9 cellular contexts compared by ENCODE assay signal in the genomic region with DNA sequence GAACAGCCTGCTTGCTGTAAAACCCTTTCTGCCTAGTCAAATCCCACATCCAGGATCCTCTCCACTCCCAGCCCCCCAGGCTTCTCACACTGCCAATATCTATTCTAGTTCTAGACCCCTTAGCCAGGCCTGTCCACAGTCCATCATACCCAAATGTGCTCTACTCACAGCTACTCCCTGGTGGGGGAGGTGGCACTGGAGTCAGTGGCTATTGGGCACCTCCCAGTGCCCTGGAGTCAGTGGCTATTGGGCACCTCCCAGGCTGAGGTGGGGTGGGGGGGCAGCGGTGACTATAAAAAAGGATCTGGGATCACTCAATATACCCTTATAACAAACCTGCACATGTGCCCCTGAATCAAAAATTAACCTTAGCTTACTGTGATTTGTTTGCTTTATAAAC. TPM values are rescaled to one million over a fixed set of nuclear protein-coding genes. Genes with fewer than 3 reads are reported as not detected.
A peak's percentile ranks its signal among the peaks of the same experiment; 100 is the strongest.
DNase-seq lines count a peak whose midpoint lies in the region; TF ChIP-seq lines count a peak whose summit lies in the region.
"Had no signal": no experiment of that assay in that cellular context is flagged by ENCODE, and none has a peak within 500 bp of the region (broad histone marks: within the 10 kb centered on the region; RNA-seq: fewer than 3 reads in every experiment).

No MANE protein-coding gene starts in this region.

- no peak overlapping the region for H4K91ac ChIP-seq in neuronal stem cell (ENCODE audit: low read depth, low read length, poor library complexity)

- no peak overlapping the region for H3K18ac ChIP-seq in neuronal stem cell (ENCODE audit: low read length)

- no peak overlapping the region for H2BK15ac ChIP-seq in neuronal stem cell (ENCODE audit: low read length)

- H4K20me1 ChIP-seq in KMS-11 (ENCODE audit: insufficient read depth), result no peaks in the 10 kb centered on the region

- no peak overlapping the region for H3K4me3 ChIP-seq in CD8-positive, alpha-beta memory T cell (ENCODE audit: low read length)
- H3K4me3 ChIP-seq in KMS-11 (IDR thresholded peaks at IDR 0.05; ENCODE audit: insufficient read depth, low read depth, low read length) (no peak overlapping the region), neuronal stem cell (ENCODE audit: low read length in 2 of 2) (peak overlapping the region in 1 of 2 donors; percentile 53)

- H2AFZ ChIP-seq in KMS-11 (ENCODE audit: low read depth) (peak overlapping the region; percentile 98), neuronal stem cell (ENCODE audit: low read length) (peak overlapping the region; percentile 97)

- peak overlapping the region; percentile 100; the same call in 1 of the 2 replicates for H3K4me2 ChIP-seq in KMS-11
- H3K4me2 ChIP-seq in neuronal stem cell (ENCODE audit: insufficient read depth, low read length, poor library complexity, severe bottlenecking), result peak overlapping the region; percentile 90

- no peaks in the 10 kb centered on the region for H3K36me3 ChIP-seq in CD8-positive, alpha-beta memory T cell (ENCODE audit: insufficient read depth, low read length)
- H3K36me3 ChIP-seq in KMS-11 (ENCODE audit: insufficient read depth) (no peaks in the 10 kb centered on the region), neuronal stem cell (replicated peaks in 1 of 2; ENCODE audit: control insufficient read depth in 2 of 2, insufficient read depth in 2 of 2, low read length in 2 of 2) (no peaks in the 10 kb centered on the region)

- H2AK5ac ChIP-seq in neuronal stem cell (ENCODE audit: low read depth, low read length), result no peak overlapping the region

- H3K9me3 Mint-ChIP-seq in CD8-positive, alpha-beta memory T cell, result no peaks in the 10 kb centered on the region

- peak overlapping the region in 1 of 8 donors; percentile 41 for H3K27ac Mint-ChIP-seq in CD8-positive, alpha-beta memory T cell

- H3K4ac ChIP-seq in neuronal stem cell (ENCODE audit: low read length), result no peak overlapping the region

- peaks cover 11% of the 10 kb centered on the region for H3K4me1 ChIP-seq in CD8-positive, alpha-beta memory T cell (ENCODE audit: insufficient read depth, low read length)
- peaks cover 7% of the 10 kb centered on the region for H3K4me1 ChIP-seq in KMS-11 (ENCODE audit: low read depth, poor library complexity, severe bottlenecking)
- H3K4me1 ChIP-seq in neuronal stem cell (ENCODE audit: control insufficient read depth in 2 of 2, insufficient read depth in 1 of 2, low read depth in 1 of 2, low read length in 2 of 2), result peaks cover 13 to 15% of the 10 kb centered on the region in 2 donors

- no peak overlapping the region for H3K23ac ChIP-seq in neuronal stem cell (ENCODE audit: low read depth, low read length, poor library complexity)

- H3K14ac ChIP-seq in neuronal stem cell (ENCODE audit: low read length), result no peak overlapping the region

- H3K27me3 ChIP-seq in CD8-positive, alpha-beta memory T cell (ENCODE audit: insufficient read depth, low read length, poor library complexity, severe bottlenecking), result no peaks in the 10 kb centered on the region
- peaks cover 22% of the 10 kb centered on the region for H3K27me3 ChIP-seq in KMS-11 (ENCODE audit: insufficient read depth, low read depth)
- H3K27me3 ChIP-seq in neuronal stem cell (ENCODE audit: control insufficient read depth in 3 of 3, insufficient read depth in 3 of 3, low read depth in 1 of 3, low read length in 3 of 3), result peaks cover 0 to 84% (median 20%) of the 10 kb centered on the region in 3 experiments

- H3K27me3 Mint-ChIP-seq in CD8-positive, alpha-beta memory T cell, result peaks cover 5 to 6% of the 10 kb centered on the region in 2 donors

- no peaks in the 10 kb centered on the region for H3K79me1 ChIP-seq in neuronal stem cell (ENCODE audit: low read depth, low read length)

- TF ChIP-seq CTCF in KMS-11 (conservative IDR thresholded peaks at IDR 0.05; ENCODE audit: low read depth, low read length), result no peak

- POLR2A ChIA-PET in CD8-positive, alpha-beta memory T cell (lab: Charles Lee), result no interaction called here

- no peak overlapping the region for H2BK120ac ChIP-seq in neuronal stem cell (ENCODE audit: low read depth, low read length)

- no peak overlapping the region for H2BK5ac ChIP-seq in neuronal stem cell (ENCODE audit: low read length)

- peak overlapping the region; percentile 25 to 91 (median 80) for H3K4me3 Mint-ChIP-seq in CD8-positive, alpha-beta memory T cell

- DNase-seq in CD8-positive, alpha-beta memory T cell, result no peak
- DNase-seq in ecto neural progenitor cell (ENCODE audit: low spot score), result peak; percentile 44
- DNase-seq in neuronal stem cell (ENCODE audit: low spot score), result no peak
- no peak for DNase-seq in germinal center (ENCODE audit: low spot score)
- DNase-seq in RPMI8226, result no peak
- no peak for DNase-seq in DMS153 (lab: John Stamatoyannopoulos, UW)

- peaks cover 9 to 18% (median 15%) of the 10 kb centered on the region in 3 donors for H3K4me1 Mint-ChIP-seq in CD8-positive, alpha-beta memory T cell

- H3K9ac ChIP-seq in KMS-11 (no peak overlapping the region), neuronal stem cell (ENCODE audit: low read depth, low read length, poor library complexity) (no peak overlapping the region)

- no peak overlapping the region for H2BK12ac ChIP-seq in neuronal stem cell (ENCODE audit: low read length)

- H3K27ac ChIP-seq in CD8-positive, alpha-beta memory T cell (ENCODE audit: low read depth, low read length), result no peak overlapping the region
- H3K27ac ChIP-seq in KMS-11 (no peak overlapping the region), neuronal stem cell (replicated peaks; ENCODE audit: low read length) (no peak overlapping the region)

- H3K9me3 ChIP-seq in CD8-positive, alpha-beta memory T cell (ENCODE audit: low read length), result no peaks in the 10 kb centered on the region
- H3K9me3 ChIP-seq in neuronal stem cell (replicated peaks in 1 of 2; ENCODE audit: control insufficient read depth in 2 of 2, insufficient read depth in 1 of 2, low read depth in 1 of 2, low read length in 2 of 2), result no peaks in the 10 kb centered on the region

- peaks cover 0 to 5% (median 0%) of the 10 kb centered on the region in 3 donors for H3K36me3 Mint-ChIP-seq in CD8-positive, alpha-beta memory T cell

- CTCF ChIA-PET in CD8-positive, alpha-beta memory T cell (lab: Charles Lee), result interaction anchor here (1.0 to 4.3 kb wide), 7 partner anchors 10 to 83 kb away, joined by 3 to 24 read pairs (median 6); no protein-coding TSS in a partner anchor

- no CpG with 5 or more reads among the region's 1 CpG for WGBS in neuronal stem cell (ENCODE audit: extremely low coverage in 2 of 2, insufficient read length in 2 of 2, insufficient replicate concordance in 1 of 2), 2 donors

- H3K79me2 ChIP-seq in KMS-11 (ENCODE audit: insufficient read depth, low read depth), result no peaks in the 10 kb centered on the region

- no peak overlapping the region for H4K8ac ChIP-seq in neuronal stem cell (ENCODE audit: low read depth, low read length)

RNA-seq across cellular contexts. Expression of gene DISP2, which starts 0.8 kb away (rescaled TPM):
- total RNA-seq in CD8-positive, alpha-beta memory T cell, result 1 to 10 TPM in 1 of 2 experiments, under 1 TPM in 1; 0.18 to 1.1 TPM
- polyA plus RNA-seq in CD8-positive, alpha-beta memory T cell, result 1.1 TPM
- 0.18 TPM for polyA plus RNA-seq in neuronal stem cell (2013, experiment 1 of 2)
- polyA plus RNA-seq in neuronal stem cell (2013, experiment 2 of 2), result 0.25 TPM

RNA-seq across cellular contexts. Expression of gene PHGR1, which starts 6.4 kb away (rescaled TPM):
- not detected for total RNA-seq in CD8-positive, alpha-beta memory T cell
- polyA plus RNA-seq in CD8-positive, alpha-beta memory T cell, result not detected
- not detected for polyA plus RNA-seq in neuronal stem cell (2013, experiment 1 of 2)
- polyA plus RNA-seq in neuronal stem cell (2013, experiment 2 of 2), result not detected
- total RNA-seq: H4, mammary epithelial cell had no signal
- polyA plus RNA-seq: mammary epithelial cell had no signal

RNA-seq across cellular contexts. Expression of gene CCDC9B, which starts 16.5 kb away (rescaled TPM):
- under 1 TPM; 0.39 to 0.47 TPM for total RNA-seq in CD8-positive, alpha-beta memory T cell
- polyA plus RNA-seq in CD8-positive, alpha-beta memory T cell, result 0.08 TPM
- polyA plus RNA-seq in neuronal stem cell (2013, experiment 1 of 2), result 0.13 TPM
- polyA plus RNA-seq in neuronal stem cell (2013, experiment 2 of 2), result 0.08 TPM

RNA-seq across cellular contexts. Expression of gene KNSTRN, which starts 25.3 kb away (rescaled TPM):
- 10 to 100 TPM; 42.8 to 49.9 TPM for total RNA-seq in CD8-positive, alpha-beta memory T cell
- polyA plus RNA-seq in CD8-positive, alpha-beta memory T cell, result 3.6 TPM
- 81.2 TPM for polyA plus RNA-seq in neuronal stem cell (2013, experiment 1 of 2)
- polyA plus RNA-seq in neuronal stem cell (2013, experiment 2 of 2), result 77.0 TPM

RNA-seq across cellular contexts. Expression of gene INAFM2, which starts 33.8 kb away (rescaled TPM):
- total RNA-seq in CD8-positive, alpha-beta memory T cell, result 10 to 100 TPM; 13.5 to 15.3 TPM
- 2.7 TPM for polyA plus RNA-seq in CD8-positive, alpha-beta memory T cell
- 12.8 TPM for polyA plus RNA-seq in neuronal stem cell (2013, experiment 1 of 2)
- polyA plus RNA-seq in neuronal stem cell (2013, experiment 2 of 2), result 13.4 TPM
